ENCODE assay signal across 15 cellular contexts in the genomic region with DNA sequence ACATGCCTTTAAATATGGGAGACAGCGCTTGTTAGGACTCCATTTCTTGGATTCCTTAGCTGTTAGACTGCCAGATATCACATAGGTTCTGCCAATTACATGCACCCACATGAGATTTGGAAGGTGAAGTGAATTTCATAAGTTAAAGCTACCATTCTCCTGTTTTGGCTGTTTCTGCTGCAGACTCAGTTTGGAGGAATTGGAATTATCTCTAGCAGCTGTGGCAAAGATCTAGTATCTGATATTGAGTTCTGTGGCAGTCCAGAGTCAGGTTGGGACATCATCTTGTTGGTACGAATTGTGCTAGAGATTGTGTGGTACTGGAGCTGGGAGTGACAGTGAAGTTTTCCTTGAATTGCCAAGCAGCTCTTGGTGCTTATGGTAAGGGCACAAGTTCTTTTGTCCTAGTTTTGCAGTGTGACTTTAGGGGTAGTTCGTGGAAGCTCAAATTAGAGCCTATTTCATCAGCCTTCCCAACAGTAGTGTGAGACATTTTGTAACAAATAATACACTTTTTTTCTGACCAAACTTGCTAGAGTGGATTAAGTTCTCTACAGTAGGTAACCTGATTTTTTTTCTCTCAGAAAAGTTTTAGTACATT. TPM values are rescaled to one million over a fixed set of nuclear protein-coding genes. Genes with fewer than 3 reads are reported as not detected.
DNase-seq lines count a peak whose midpoint lies in the region; ATAC-seq and TF ChIP-seq lines count a peak whose summit lies in the region.
"Had no signal": no experiment of that assay in that cellular context is flagged by ENCODE, and none has a peak within 500 bp of the region (broad histone marks: within the 10 kb centered on the region; RNA-seq: fewer than 3 reads in every experiment).

No MANE protein-coding gene starts in this region.

- no peak overlapping the region for H3K27ac Mint-ChIP-seq in activated naive CD8-positive, alpha-beta T cell treated with anti-CD3 and anti-CD28 coated beads, Interleukin-2, amount 50 U/mL, for 24 hours
- H3K27ac Mint-ChIP-seq: CD4-positive, CD25-positive, alpha-beta regulatory T cell; H9 had no signal

- H3K4me3 ChIP-seq in AG10803 (ENCODE audit: low read length): no peak overlapping the region
- H3K4me3 ChIP-seq in osteoblast (ENCODE audit: insufficient read depth, low read length): no peak overlapping the region
- no peak overlapping the region for H3K4me3 ChIP-seq in SJCRH30
- H3K4me3 ChIP-seq: BLaER1 treated with 17β-estradiol and CSF1 and Interleukin-3, amounts not matched to agents 10 nM and 100 nM; GM12878; GM23248 had no signal

- H3K9me3 ChIP-seq in osteoblast (ENCODE audit: low read depth, low read length) (peaks cover 3% of the 10 kb centered on the region), SJCRH30 (replicated peaks) (0 out of 2 replicates have a peak, but pooled peaks cover 8% of the 10 kb centered on the region)

- DNase-seq in AG10803 (ENCODE audit: low read depth) (peak; percentile 4), MV-4-11 (lab: John Stamatoyannopoulos, UW) (peak; percentile 34), erythroblast (lab: John Stamatoyannopoulos, UW) (peak; percentile 17 to 30), osteoblast (ENCODE audit: insufficient read length, low spot score, missing footprints) (no peak), NCI-H1048 (lab: John Stamatoyannopoulos, UW) (no peak), SJCRH30 (no peak), cardiac septum (ENCODE audit: low spot score) (no peak)
- no peak for DNase-seq in activated naive CD8-positive, alpha-beta T cell treated with anti-CD3 and anti-CD28 coated beads, Interleukin-2, amount 50 U/mL, for 24 hours
- DNase-seq: CD4-positive, CD25-positive, alpha-beta regulatory T cell; DMS53; GM23248; H9 had no signal

- H3K4me1 Mint-ChIP-seq in activated naive CD8-positive, alpha-beta T cell treated with anti-CD3 and anti-CD28 coated beads, Interleukin-2, amount 50 U/mL, for 24 hours: peaks cover 6% of the 10 kb centered on the region
- H3K4me1 Mint-ChIP-seq: CD4-positive, CD25-positive, alpha-beta regulatory T cell had no signal

- no peaks in the 10 kb centered on the region for H3K4me1 ChIP-seq in osteoblast (ENCODE audit: insufficient read depth, low read length)
- no peaks in the 10 kb centered on the region; the same call in 1 of the 2 replicates for H3K4me1 ChIP-seq in SJCRH30

- no peaks in the 10 kb centered on the region for H4K20me1 ChIP-seq in osteoblast (ENCODE audit: insufficient read depth, low read length)
- H4K20me1 ChIP-seq: BLaER1 treated with 17β-estradiol and CSF1 and Interleukin-3, amounts not matched to agents 10 nM and 100 nM had no signal

- H3K79me2 ChIP-seq in osteoblast (ENCODE audit: insufficient read depth, low read length): no peaks in the 10 kb centered on the region

- peak overlapping the region; percentile 1 for H2AFZ ChIP-seq in osteoblast (ENCODE audit: low read length)
- H2AFZ ChIP-seq: GM23248 had no signal

- H3K27ac ChIP-seq in osteoblast (ENCODE audit: low read depth, low read length) (no peak overlapping the region), SJCRH30 (no peak overlapping the region)
- H3K27ac ChIP-seq: 22Rv1; BLaER1 treated with 17β-estradiol and CSF1 and Interleukin-3, amounts not matched to agents 10 nM and 100 nM; GM23248 had no signal

- H3K27me3 Mint-ChIP-seq in activated naive CD8-positive, alpha-beta T cell treated with anti-CD3 and anti-CD28 coated beads, Interleukin-2, amount 50 U/mL, for 24 hours: peaks cover 6% of the 10 kb centered on the region

- no peak overlapping the region for H3K4me2 ChIP-seq in osteoblast (ENCODE audit: insufficient read depth, low read length)
- H3K4me2 ChIP-seq: BLaER1 treated with 17β-estradiol and CSF1 and Interleukin-3, amounts not matched to agents 10 nM and 100 nM had no signal

- TF ChIP-seq CTCF in AG10803 (conservative IDR thresholded peaks at IDR 0.05; ENCODE audit: low read length) (no peak), osteoblast (IDR thresholded peaks at IDR 0.05; ENCODE audit: extremely low read depth, low read depth, low read length) (no peak)

- no peak for TF ChIP-seq POLR2A in erythroblast (IDR thresholded peaks at IDR 0.05; ENCODE audit: low read length)

- no peak for ATAC-seq in activated naive CD8-positive, alpha-beta T cell treated with anti-CD3 and anti-CD28 coated beads, Interleukin-2, amount 50 U/mL, for 24 hours
- ATAC-seq: GM12878 had no signal

- peaks cover 22% of the 10 kb centered on the region for H3K9me3 Mint-ChIP-seq in activated naive CD8-positive, alpha-beta T cell treated with anti-CD3 and anti-CD28 coated beads, Interleukin-2, amount 50 U/mL, for 24 hours

- no peak overlapping the region for H3K4me3 Mint-ChIP-seq in activated naive CD8-positive, alpha-beta T cell treated with anti-CD3 and anti-CD28 coated beads, Interleukin-2, amount 50 U/mL, for 24 hours
- H3K4me3 Mint-ChIP-seq: CD4-positive, CD25-positive, alpha-beta regulatory T cell; H9 had no signal

- H3K36me3 ChIP-seq in osteoblast (ENCODE audit: insufficient read depth, low read length) (no peaks in the 10 kb centered on the region), SJCRH30 (no peaks in the 10 kb centered on the region)
- H3K36me3 ChIP-seq: BLaER1 treated with 17β-estradiol and CSF1 and Interleukin-3, amounts not matched to agents 10 nM and 100 nM had no signal

- H3K27me3 ChIP-seq in osteoblast (ENCODE audit: insufficient read depth, low read length) (no peaks in the 10 kb centered on the region), SJCRH30 (no peaks in the 10 kb centered on the region)
- H3K27me3 ChIP-seq: BLaER1 treated with 17β-estradiol and CSF1 and Interleukin-3, amounts not matched to agents 10 nM and 100 nM had no signal

- H3K36me3 Mint-ChIP-seq in activated naive CD8-positive, alpha-beta T cell treated with anti-CD3 and anti-CD28 coated beads, Interleukin-2, amount 50 U/mL, for 24 hours (ENCODE audit: low read depth): peaks cover 8% of the 10 kb centered on the region
- H3K36me3 Mint-ChIP-seq: CD4-positive, CD25-positive, alpha-beta regulatory T cell had no signal

- intact Hi-C loops in cardiac septum (cut with DNase I): no loop called here

RNA-seq across cellular contexts. Expression of a gene that starts 9.1 kb away (rescaled TPM):
- 84.0 and 101 TPM in 2 replicates for total RNA-seq in osteoblast
- total RNA-seq in SJCRH30 (2014; rRNA removed; shearing (Covaris generic)): 58.0 and 67.1 TPM in 2 replicates
- 98.2 TPM for total RNA-seq in cardiac septum

Comparison
In these comparisons a context has a peak if more than half of its experiments do, and no peak if none do; other contexts are left out.
1. DNase-seq: peak in AG10803 (single experiment), MV-4-11 (single experiment) and erythroblast (2 of 2); none in osteoblast (single experiment), NCI-H1048 (single experiment), SJCRH30 (0 of 2), cardiac septum (single experiment) and activated naive CD8-positive, alpha-beta T cell treated with anti-CD3 and anti-CD28 coated beads, Interleukin-2, amount 50 U/mL, for 24 hours (single experiment).